ENCODE assay signal across 9 cellular contexts in genomic region chr11:9861860-9862725, GRCh38.
DNase-seq lines count a peak whose midpoint lies in the region; ATAC-seq and TF ChIP-seq lines count a peak whose summit lies in the region.
"Had no signal": no experiment of that assay in that cellular context is flagged by ENCODE, and none has a peak within 500 bp of the region (broad histone marks: within the 10 kb centered on the region; RNA-seq: fewer than 3 reads in every experiment).

No MANE protein-coding gene starts in this region.

- no peaks in the 10 kb centered on the region for H3K27me3 ChIP-seq in left ventricle myocardium inferior (ENCODE audit: low read depth)

- peaks cover 40% of the 10 kb centered on the region for H3K4me1 Mint-ChIP-seq in activated naive CD4-positive, alpha-beta T cell treated with anti-CD3 and anti-CD28 coated beads, Interleukin-2, amount 10 ng/mL, durations not matched to agents 7 days and 5 days

- no peaks in the 10 kb centered on the region for H3K9me3 ChIP-seq in left ventricle myocardium inferior (replicated peaks)

- H3K4me1 ChIP-seq in left ventricle myocardium inferior = peaks cover 14% of the 10 kb centered on the region

- no peak overlapping the region for H3K27ac ChIP-seq in left ventricle myocardium inferior (replicated peaks)
- H3K27ac ChIP-seq: epithelial cell of prostate had no signal

- H3K9me3 Mint-ChIP-seq in activated naive CD4-positive, alpha-beta T cell treated with anti-CD3 and anti-CD28 coated beads, Interleukin-2, amount 10 ng/mL, durations not matched to agents 7 days and 5 days = no peaks in the 10 kb centered on the region

- H3K4me3 ChIP-seq in Jurkat, Clone E6-1 (ENCODE audit: low read length) = no peak overlapping the region
- H3K4me3 ChIP-seq in left ventricle myocardium inferior (no peak overlapping the region), skeletal muscle cell (ENCODE audit: low read depth, low read length) (no peak overlapping the region)

- DNase-seq in GM04504 (ENCODE audit: low read depth) (peak; percentile 52), RPMI8226 (peak; percentile 61), left ventricle myocardium inferior (no peak), skeletal muscle cell (ENCODE audit: low read depth) (peak; percentile 45), amniotic stem cell (lab: John Stamatoyannopoulos, UW) (no peak)
- peak; percentile 59 for DNase-seq in Jurkat, Clone E6-1 (ENCODE audit: low read depth, low spot score)
- DNase-seq in activated naive CD4-positive, alpha-beta T cell treated with anti-CD3 and anti-CD28 coated beads, Interleukin-2, amount 10 ng/mL, durations not matched to agents 7 days and 5 days = peak; percentile 54

- H3K4me3 Mint-ChIP-seq in activated naive CD4-positive, alpha-beta T cell treated with anti-CD3 and anti-CD28 coated beads, Interleukin-2, amount 10 ng/mL, durations not matched to agents 7 days and 5 days = no peak overlapping the region

- no peaks in the 10 kb centered on the region for H3K27me3 Mint-ChIP-seq in activated naive CD4-positive, alpha-beta T cell treated with anti-CD3 and anti-CD28 coated beads, Interleukin-2, amount 10 ng/mL, durations not matched to agents 7 days and 5 days

- no peak overlapping the region for H3K27ac Mint-ChIP-seq in activated naive CD4-positive, alpha-beta T cell treated with anti-CD3 and anti-CD28 coated beads, Interleukin-2, amount 10 ng/mL, durations not matched to agents 7 days and 5 days

- H3K36me3 ChIP-seq in left ventricle myocardium inferior = peaks cover 3% of the 10 kb centered on the region

- peak; percentile 79 for TF ChIP-seq CTCF in left ventricle myocardium inferior (IDR thresholded peaks at IDR 0.05; ENCODE audit: borderline replicate concordance)

- peak; percentile 93 for ATAC-seq in GM21619 (IDR thresholded peaks at IDR 0.05; ENCODE audit: unreplicated experiment)

- intact Hi-C loops in left ventricle myocardium inferior (cut with micrococcal nuclease) = loop anchor here (10.0 kb wide), 1 partner anchor 463 kb away; no protein-coding TSS in a partner anchor

- CTCF ChIA-PET in activated naive CD4-positive, alpha-beta T cell treated with anti-CD3 and anti-CD28 coated beads, Interleukin-2, amount 10 ng/mL, durations not matched to agents 7 days and 5 days (lab: Charles Lee) = interaction anchor here (0.6 to 1.8 kb wide), 7 partner anchors 13 to 462 kb away, joined by 3 to 10 read pairs (median 3); no protein-coding TSS in a partner anchor

- no peaks in the 10 kb centered on the region for H3K36me3 Mint-ChIP-seq in activated naive CD4-positive, alpha-beta T cell treated with anti-CD3 and anti-CD28 coated beads, Interleukin-2, amount 10 ng/mL, durations not matched to agents 7 days and 5 days

Comparison
In these comparisons a context has a peak if more than half of its experiments do, and no peak if none do; other contexts are left out.
1. DNase-seq: peak in GM04504 (single experiment), Jurkat, Clone E6-1 (single experiment), RPMI8226 (single experiment), activated naive CD4-positive, alpha-beta T cell treated with anti-CD3 and anti-CD28 coated beads, Interleukin-2, amount 10 ng/mL, durations not matched to agents 7 days and 5 days (single experiment) and skeletal muscle cell (single experiment); none in left ventricle myocardium inferior (single experiment) and amniotic stem cell (single experiment).